9 cellular contexts compared by ENCODE assay signal in the genomic region with DNA sequence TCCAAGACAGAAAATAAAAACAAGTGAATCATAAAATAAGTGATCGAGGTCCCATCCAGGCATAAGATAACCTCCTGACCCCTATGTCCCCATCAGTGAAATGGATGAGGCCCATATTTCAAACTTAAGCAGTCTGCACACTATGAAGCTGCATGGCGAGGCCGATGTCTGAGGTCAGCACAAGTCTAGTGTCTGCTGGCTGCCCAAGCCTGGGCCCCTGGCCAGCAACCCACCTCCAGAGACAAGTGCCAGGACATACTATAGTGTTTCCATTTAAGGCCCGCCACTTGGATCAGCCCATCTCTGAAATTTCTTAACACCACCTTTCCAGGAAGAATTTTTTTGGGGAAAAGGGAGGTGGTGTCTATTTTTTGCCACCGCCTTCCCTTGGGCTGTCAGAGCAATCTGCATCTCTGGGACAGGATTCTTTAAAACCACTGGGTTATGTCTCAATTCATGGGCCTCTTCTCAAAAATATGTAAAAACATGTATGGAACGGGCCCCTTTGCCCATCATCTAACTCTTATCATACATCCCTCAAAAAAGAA. TPM values are rescaled to one million over a fixed set of nuclear protein-coding genes. Genes with fewer than 3 reads are reported as not detected.
DNase-seq lines count a peak whose midpoint lies in the region; ATAC-seq, FAIRE-seq and TF ChIP-seq lines count a peak whose summit lies in the region.
"Had no signal": no experiment of that assay in that cellular context is flagged by ENCODE, and none has a peak within 500 bp of the region (broad histone marks: within the 10 kb centered on the region; RNA-seq: fewer than 3 reads in every experiment).

No MANE protein-coding gene starts in this region.

- BruUV-seq in MCF 10A (replicated peaks; lab: Mats Ljungman, UMichigan), result no TSS peak

- TF ChIP-seq CTCF in MCF 10A (IDR thresholded peaks at IDR 0.05; ENCODE audit: unreplicated experiment), result no peak

- no peaks in the 10 kb centered on the region for H3K9me3 Mint-ChIP-seq in MCF 10A (ENCODE audit: unreplicated experiment)

- peaks cover 5 to 35% (median 25%) of the 10 kb centered on the region in 5 donors for H3K4me1 ChIP-seq in subcutaneous abdominal adipose tissue (ENCODE audit: control insufficient read depth in 5 of 5, insufficient read depth in 5 of 5, low read length in 5 of 5)

- peaks cover 17% of the 10 kb centered on the region for H3K4me1 Mint-ChIP-seq in MCF 10A (ENCODE audit: insufficient read depth, unreplicated experiment)

- H3K36me3 Mint-ChIP-seq in MCF 10A (ENCODE audit: insufficient read depth, unreplicated experiment), result no peaks in the 10 kb centered on the region

- no peaks in the 10 kb centered on the region for H3K9me3 ChIP-seq in subcutaneous abdominal adipose tissue (ENCODE audit: control insufficient read depth in 5 of 5, low read length in 5 of 5)

- FAIRE-seq in GM12892 (lab: Jason Lieb, UNC), result no peak

- peak overlapping the region; percentile 84 for H3K27ac ChIP-seq in subcutaneous abdominal adipose tissue (ENCODE audit: low read depth, low read length)
- H3K27ac ChIP-seq: 22Rv1 had no signal

- H3K27ac Mint-ChIP-seq in MCF 10A (ENCODE audit: low read depth, unreplicated experiment), result peak overlapping the region; percentile 32

- intact Hi-C loops in MCF 10A (cut with micrococcal nuclease), result loop anchor here (2.0 kb wide), 1 partner anchor 44 kb away; no protein-coding TSS in a partner anchor

- peak overlapping the region; percentile 75 to 88 (median 83) for H3K4me3 ChIP-seq in subcutaneous abdominal adipose tissue (ENCODE audit: low read depth in 1 of 5, low read length in 5 of 5)

- no peak for TF ChIP-seq POLR2A in GM12892 (IDR thresholded peaks at IDR 0.05; ENCODE audit: low read depth, low read length)

- POLR2A ChIA-PET in MCF 10A (lab: Yijun Ruan, JAX), result interaction anchor here (1.0 to 6.3 kb wide), 7 partner anchors 8 to 887 kb away, joined by 4 to 88 read pairs (median 14); no protein-coding TSS in a partner anchor

- no peaks in the 10 kb centered on the region for H3K27me3 Mint-ChIP-seq in MCF 10A (ENCODE audit: insufficient read depth, unreplicated experiment)

- H3K36me3 ChIP-seq in subcutaneous abdominal adipose tissue (ENCODE audit: control insufficient read depth in 5 of 5, insufficient read depth in 5 of 5, low read length in 5 of 5), result no peaks in the 10 kb centered on the region

- no peaks in the 10 kb centered on the region for H3K27me3 ChIP-seq in subcutaneous abdominal adipose tissue (ENCODE audit: control insufficient read depth in 5 of 5, insufficient read depth in 4 of 5, low read length in 5 of 5)

- CTCF ChIA-PET in MCF 10A (lab: Yijun Ruan, JAX), result interaction anchor here (0.6 to 1.3 kb wide), 2 partner anchors 56 to 133 kb away, joined by 4 to 5 read pairs; no protein-coding TSS in a partner anchor

- no peak for ATAC-seq in HG02763 (IDR thresholded peaks at IDR 0.05; ENCODE audit: unreplicated experiment)
- ATAC-seq in GM18873 (IDR thresholded peaks at IDR 0.05; ENCODE audit: low FRiP score, unreplicated experiment), result no peak

- peak; percentile 31 for DNase-seq in NCI-H2196 (lab: John Stamatoyannopoulos, UW; ENCODE audit: unreplicated experiment)
- DNase-seq in NCI-H2196 treated with DMSO at 0.1 percent for 48 hours (lab: John Stamatoyannopoulos, UW; ENCODE audit: unreplicated experiment), result no peak
- no peak for DNase-seq in MCF 10A (ENCODE audit: unreplicated experiment)
- peak; percentile 20 for DNase-seq in kidney tubule cell (ENCODE audit: low spot score)
- DNase-seq in GM12892 (ENCODE audit: insufficient read length), result no peak

- H3K4me3 Mint-ChIP-seq in MCF 10A (ENCODE audit: unreplicated experiment), result peak overlapping the region; percentile 83

- peak overlapping the region in 3 of 5 donors; percentile 32 to 82 (median 75) for H3K9ac ChIP-seq in subcutaneous abdominal adipose tissue (ENCODE audit: low read length in 5 of 5)

RNA-seq across cellular contexts. Expression of gene ACVR1, which starts 1.8 kb away (rescaled TPM):
- 26.4 and 41.4 TPM in 2 replicates for total RNA-seq in MCF 10A (2022)
- not detected for polyA plus RNA-seq in GM12892 (2012; ENCODE audit: missing spikeins)

Comparison
In these comparisons a context has a peak if more than half of its experiments do, and no peak if none do; other contexts are left out.
1. DNase-seq: peak in NCI-H2196 (single experiment) and kidney tubule cell (single experiment); none in NCI-H2196 treated with DMSO at 0.1 percent for 48 hours (single experiment), MCF 10A (single experiment) and GM12892 (single experiment).